ENCODE assay signal across 1 cellular context in the genomic region with DNA sequence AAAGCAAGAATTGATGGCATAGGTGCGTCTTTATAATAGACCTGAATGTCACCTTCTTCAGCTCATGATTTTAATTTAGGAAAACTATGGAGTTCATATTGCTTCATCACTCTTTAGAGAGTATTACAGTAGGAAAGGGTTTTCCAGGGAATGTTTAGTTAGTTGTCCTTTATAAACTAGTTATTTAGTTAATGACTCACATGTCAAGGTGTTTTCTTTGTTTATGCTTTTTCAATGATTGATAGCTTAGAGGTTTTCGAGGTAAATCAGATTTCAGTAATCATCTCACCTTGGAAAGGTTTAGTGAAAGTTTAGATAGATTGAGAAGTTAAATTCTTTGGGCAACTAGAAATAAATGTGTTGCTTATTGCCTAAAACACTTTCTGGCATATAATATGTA.
TF ChIP-seq lines count a peak whose summit lies in the region.

No MANE protein-coding gene starts in this region.

TF ChIP-seq in GM23338, 12 proteins besides CTCF, POLR2A, EP300 and RAD21 (continued from another document):
- TF ChIP-seq, protein P1, sequence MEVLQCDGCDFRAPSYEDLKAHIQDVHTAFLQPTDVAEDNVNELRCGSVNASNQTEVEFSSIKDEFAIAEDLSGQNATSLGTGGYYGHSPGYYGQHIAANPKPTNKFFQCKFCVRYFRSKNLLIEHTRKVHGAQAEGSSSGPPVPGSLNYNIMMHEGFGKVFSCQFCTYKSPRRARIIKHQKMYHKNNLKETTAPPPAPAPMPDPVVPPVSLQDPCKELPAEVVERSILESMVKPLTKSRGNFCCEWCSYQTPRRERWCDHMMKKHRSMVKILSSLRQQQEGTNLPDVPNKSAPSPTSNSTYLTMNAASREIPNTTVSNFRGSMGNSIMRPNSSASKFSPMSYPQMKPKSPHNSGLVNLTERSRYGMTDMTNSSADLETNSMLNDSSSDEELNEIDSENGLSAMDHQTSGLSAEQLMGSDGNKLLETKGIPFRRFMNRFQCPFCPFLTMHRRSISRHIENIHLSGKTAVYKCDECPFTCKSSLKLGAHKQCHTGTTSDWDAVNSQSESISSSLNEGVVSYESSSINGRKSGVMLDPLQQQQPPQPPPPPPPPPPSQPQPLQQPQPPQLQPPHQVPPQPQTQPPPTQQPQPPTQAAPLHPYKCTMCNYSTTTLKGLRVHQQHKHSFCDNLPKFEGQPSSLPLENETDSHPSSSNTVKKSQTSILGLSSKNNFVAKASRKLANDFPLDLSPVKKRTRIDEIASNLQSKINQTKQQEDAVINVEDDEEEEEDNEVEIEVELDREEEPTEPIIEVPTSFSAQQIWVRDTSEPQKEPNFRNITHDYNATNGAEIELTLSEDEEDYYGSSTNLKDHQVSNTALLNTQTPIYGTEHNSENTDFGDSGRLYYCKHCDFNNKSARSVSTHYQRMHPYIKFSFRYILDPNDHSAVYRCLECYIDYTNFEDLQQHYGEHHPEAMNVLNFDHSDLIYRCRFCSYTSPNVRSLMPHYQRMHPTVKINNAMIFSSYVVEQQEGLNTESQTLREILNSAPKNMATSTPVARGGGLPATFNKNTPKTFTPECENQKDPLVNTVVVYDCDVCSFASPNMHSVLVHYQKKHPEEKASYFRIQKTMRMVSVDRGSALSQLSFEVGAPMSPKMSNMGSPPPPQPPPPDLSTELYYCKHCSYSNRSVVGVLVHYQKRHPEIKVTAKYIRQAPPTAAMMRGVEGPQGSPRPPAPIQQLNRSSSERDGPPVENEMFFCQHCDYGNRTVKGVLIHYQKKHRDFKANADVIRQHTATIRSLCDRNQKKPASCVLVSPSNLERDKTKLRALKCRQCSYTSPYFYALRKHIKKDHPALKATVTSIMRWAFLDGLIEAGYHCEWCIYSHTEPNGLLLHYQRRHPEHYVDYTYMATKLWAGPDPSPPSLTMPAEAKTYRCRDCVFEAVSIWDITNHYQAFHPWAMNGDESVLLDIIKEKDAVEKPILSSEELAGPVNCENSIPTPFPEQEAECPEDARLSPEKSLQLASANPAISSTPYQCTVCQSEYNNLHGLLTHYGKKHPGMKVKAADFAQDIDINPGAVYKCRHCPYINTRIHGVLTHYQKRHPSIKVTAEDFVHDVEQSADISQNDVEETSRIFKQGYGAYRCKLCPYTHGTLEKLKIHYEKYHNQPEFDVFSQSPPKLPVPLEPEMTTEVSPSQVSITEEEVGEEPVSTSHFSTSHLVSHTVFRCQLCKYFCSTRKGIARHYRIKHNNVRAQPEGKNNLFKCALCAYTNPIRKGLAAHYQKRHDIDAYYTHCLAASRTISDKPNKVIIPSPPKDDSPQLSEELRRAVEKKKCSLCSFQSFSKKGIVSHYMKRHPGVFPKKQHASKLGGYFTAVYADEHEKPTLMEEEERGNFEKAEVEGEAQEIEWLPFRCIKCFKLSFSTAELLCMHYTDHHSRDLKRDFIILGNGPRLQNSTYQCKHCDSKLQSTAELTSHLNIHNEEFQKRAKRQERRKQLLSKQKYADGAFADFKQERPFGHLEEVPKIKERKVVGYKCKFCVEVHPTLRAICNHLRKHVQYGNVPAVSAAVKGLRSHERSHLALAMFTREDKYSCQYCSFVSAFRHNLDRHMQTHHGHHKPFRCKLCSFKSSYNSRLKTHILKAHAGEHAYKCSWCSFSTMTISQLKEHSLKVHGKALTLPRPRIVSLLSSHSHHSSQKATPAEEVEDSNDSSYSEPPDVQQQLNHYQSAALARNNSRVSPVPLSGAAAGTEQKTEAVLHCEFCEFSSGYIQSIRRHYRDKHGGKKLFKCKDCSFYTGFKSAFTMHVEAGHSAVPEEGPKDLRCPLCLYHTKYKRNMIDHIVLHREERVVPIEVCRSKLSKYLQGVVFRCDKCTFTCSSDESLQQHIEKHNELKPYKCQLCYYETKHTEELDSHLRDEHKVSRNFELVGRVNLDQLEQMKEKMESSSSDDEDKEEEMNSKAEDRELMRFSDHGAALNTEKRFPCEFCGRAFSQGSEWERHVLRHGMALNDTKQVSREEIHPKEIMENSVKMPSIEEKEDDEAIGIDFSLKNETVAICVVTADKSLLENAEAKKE (CRISPR knock-in tag; IDR thresholded peaks at IDR 0.05) = no peak
- no peak for TF ChIP-seq EZH2phosphoT487 (IDR thresholded peaks at IDR 0.05; ENCODE audit: unreplicated experiment)
- no peak for TF ChIP-seq ZNF114 (CRISPR knock-in tag; IDR thresholded peaks at IDR 0.05)
- TF ChIP-seq JUNB (IDR thresholded peaks at IDR 0.05; ENCODE audit: unreplicated experiment) = no peak
